In genomic region chr3:141308588-141309218, GRCh38 we compare ENCODE assay signal across 1 cellular context.
TF ChIP-seq lines count a peak whose summit lies in the region.

No MANE protein-coding gene starts in this region.

TF ChIP-seq in HepG2, 621 proteins besides CTCF, POLR2A, EP300 and RAD21 (continued from another document and continues in another):
- TF ChIP-seq ZNF687 (CRISPR knock-in tag; IDR thresholded peaks at IDR 0.05) (peak; percentile 90), HOXA3 (CRISPR knock-in tag; IDR thresholded peaks at IDR 0.05) (peak; percentile 56; the same call in 1 of the 2 replicates), ZNF501 (CRISPR knock-in tag; IDR thresholded peaks at IDR 0.05) (peak; percentile 34; the same call in 1 of the 2 replicates), DMAP1 (CRISPR knock-in tag; IDR thresholded peaks at IDR 0.05) (peak; percentile 66; the same call in 1 of the 2 replicates), KMT2B (CRISPR knock-in tag; IDR thresholded peaks at IDR 0.05) (peak; percentile 26; the same call in 1 of the 2 replicates), HIVEP1 (CRISPR knock-in tag; IDR thresholded peaks at IDR 0.05) (peak; percentile 52; the same call in 1 of the 2 replicates), MATR3 (CRISPR knock-in tag; IDR thresholded peaks at IDR 0.05) (no peak), TMF1 (CRISPR knock-in tag; IDR thresholded peaks at IDR 0.05; ENCODE audit: low read depth) (no peak), TFE3 (CRISPR knock-in tag; IDR thresholded peaks at IDR 0.05) (peak; percentile 85), ZNF619 (CRISPR knock-in tag; IDR thresholded peaks at IDR 0.05) (no peak), ARHGAP35 (CRISPR knock-in tag; IDR thresholded peaks at IDR 0.05; ENCODE audit: borderline replicate concordance) (no peak), ZNF350 (CRISPR knock-in tag; IDR thresholded peaks at IDR 0.05; ENCODE audit: borderline replicate concordance, low read depth) (peak; percentile 62), KDM2A (CRISPR knock-in tag; IDR thresholded peaks at IDR 0.05; ENCODE audit: borderline replicate concordance, low read depth) (peak; percentile 69; the same call in 1 of the 2 replicates), CBX5 (CRISPR knock-in tag; IDR thresholded peaks at IDR 0.05; ENCODE audit: borderline replicate concordance) (peak; percentile 55; the same call in 1 of the 2 replicates), RFXANK (CRISPR knock-in tag; IDR thresholded peaks at IDR 0.05) (0 out of 2 replicates have a peak, but pooled peaks have one; percentile 34), CAMTA2 (CRISPR knock-in tag; IDR thresholded peaks at IDR 0.05; ENCODE audit: borderline replicate concordance) (0 out of 2 replicates have a peak, but pooled peaks have one; percentile 73), MXD1 (CRISPR knock-in tag; IDR thresholded peaks at IDR 0.05) (peak; percentile 62; the same call in 1 of the 2 replicates), ZFP91 (CRISPR knock-in tag; IDR thresholded peaks at IDR 0.05; ENCODE audit: borderline replicate concordance) (peak; percentile 56), BORCS8-MEF2B (CRISPR knock-in tag; IDR thresholded peaks at IDR 0.05) (0 out of 2 replicates have a peak, but pooled peaks have one; percentile 53), ZNF670 (CRISPR knock-in tag; IDR thresholded peaks at IDR 0.05; ENCODE audit: borderline replicate concordance) (no peak), YEATS4 (CRISPR knock-in tag; IDR thresholded peaks at IDR 0.05; ENCODE audit: borderline replicate concordance) (peak; percentile 55; the same call in 1 of the 2 replicates), GATAD1 (CRISPR knock-in tag; IDR thresholded peaks at IDR 0.05) (0 out of 2 replicates have a peak, but pooled peaks have one; percentile 27), KAT8 (CRISPR knock-in tag; IDR thresholded peaks at IDR 0.05) (peak; percentile 48; the same call in 1 of the 2 replicates), ATF2 (CRISPR knock-in tag; IDR thresholded peaks at IDR 0.05) (0 out of 2 replicates have a peak, but pooled peaks have one; percentile 29), KDM4B (CRISPR knock-in tag; IDR thresholded peaks at IDR 0.05) (no peak), SMC3 (IDR thresholded peaks at IDR 0.05; ENCODE audit: low read length) (peak; percentile 73; the same call in 1 of the 2 replicates), MED1 (CRISPR knock-in tag; IDR thresholded peaks at IDR 0.05) (peak; percentile 50; the same call in 1 of the 2 replicates), GATAD2A (CRISPR knock-in tag; IDR thresholded peaks at IDR 0.05) (peak; percentile 74), MEF2D (CRISPR knock-in tag; IDR thresholded peaks at IDR 0.05) (0 out of 2 replicates have a peak, but pooled peaks have one; percentile 42), NCOA5 (CRISPR knock-in tag; IDR thresholded peaks at IDR 0.05) (no peak), CEBPG (CRISPR knock-in tag; IDR thresholded peaks at IDR 0.05) (peak; percentile 8; the same call in 1 of the 2 replicates), ZNF644 (CRISPR knock-in tag; IDR thresholded peaks at IDR 0.05; ENCODE audit: low read depth) (0 out of 2 replicates have a peak, but pooled peaks have one; percentile 40), ZNF562 (CRISPR knock-in tag; IDR thresholded peaks at IDR 0.05; ENCODE audit: borderline replicate concordance) (0 out of 2 replicates have a peak, but pooled peaks have one; percentile 38), REPIN1 (CRISPR knock-in tag; IDR thresholded peaks at IDR 0.05; ENCODE audit: borderline replicate concordance, low read depth) (peak; percentile 66; the same call in 1 of the 2 replicates), IKZF5 (CRISPR knock-in tag; IDR thresholded peaks at IDR 0.05) (0 out of 2 replicates have a peak, but pooled peaks have one; percentile 17), TFAP4 (IDR thresholded peaks at IDR 0.05; ENCODE audit: borderline replicate concordance, low read depth) (peak; percentile 89), HNF4A (CRISPR knock-in tag; IDR thresholded peaks at IDR 0.05) (no peak), ZNF124 (CRISPR knock-in tag; IDR thresholded peaks at IDR 0.05) (peak; percentile 79; the same call in 1 of the 2 replicates), ZBTB38 (CRISPR knock-in tag; IDR thresholded peaks at IDR 0.05) (peak; percentile 24; the same call in 1 of the 2 replicates), POGK (CRISPR knock-in tag; conservative IDR thresholded peaks at IDR 0.05) (peak; percentile 73), XBP1 (CRISPR knock-in tag; IDR thresholded peaks at IDR 0.05) (no peak), ZNF776 (CRISPR knock-in tag; IDR thresholded peaks at IDR 0.05) (peak; percentile 61; the same call in 1 of the 2 replicates), ZFX (CRISPR knock-in tag; IDR thresholded peaks at IDR 0.05; ENCODE audit: low read depth) (peak; percentile 72), ZNF205 (CRISPR knock-in tag; IDR thresholded peaks at IDR 0.05) (0 out of 2 replicates have a peak, but pooled peaks have one; percentile 46), MAX (IDR thresholded peaks at IDR 0.05) (peak; percentile 99), ARNT2 (CRISPR knock-in tag; IDR thresholded peaks at IDR 0.05; ENCODE audit: low read depth) (0 out of 2 replicates have a peak, but pooled peaks have one; percentile 35), RARA (CRISPR knock-in tag; IDR thresholded peaks at IDR 0.05) (no peak), ZBED4 (CRISPR knock-in tag; IDR thresholded peaks at IDR 0.05; ENCODE audit: borderline replicate concordance) (0 out of 2 replicates have a peak, but pooled peaks have one; percentile 48)
